In the genomic region with DNA sequence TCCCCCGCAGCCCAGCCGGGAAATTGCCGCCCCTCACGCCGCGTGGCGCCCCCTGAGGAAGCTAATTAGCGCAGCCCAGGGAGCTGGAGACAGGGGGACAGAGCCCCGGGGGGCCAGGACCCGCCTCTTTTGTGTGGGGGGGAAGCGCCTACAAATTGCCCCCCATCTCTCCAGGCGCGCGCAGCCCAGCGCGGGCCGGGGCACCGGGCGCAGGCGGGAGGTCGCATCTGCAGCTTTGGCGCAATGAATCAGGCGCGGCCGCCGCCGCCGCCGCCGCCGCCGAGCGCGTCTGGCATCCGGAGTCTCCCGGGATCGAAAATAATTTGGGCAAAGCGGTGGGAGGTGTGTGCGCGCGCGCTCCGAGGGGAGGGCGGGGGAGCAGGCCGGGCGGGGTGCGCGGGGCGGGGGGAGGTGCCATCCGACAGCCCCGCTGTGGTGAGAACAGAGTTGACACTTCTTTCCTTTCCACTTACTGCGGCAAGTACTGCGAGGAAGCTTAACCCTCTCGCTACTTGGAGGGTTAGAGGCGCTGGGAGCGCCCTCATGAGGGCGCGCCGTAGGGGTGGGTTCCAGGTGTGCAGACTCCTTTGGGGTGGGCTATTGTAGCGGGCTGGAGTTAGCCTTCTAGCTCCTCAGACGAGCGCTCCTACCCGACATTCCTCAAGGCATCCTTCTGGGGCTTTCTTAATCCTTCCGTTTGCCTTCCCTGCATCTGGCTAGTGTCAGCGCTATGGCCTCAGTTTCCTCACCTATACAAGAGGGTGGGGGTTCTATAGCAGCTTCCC, we compare ENCODE assay signal across 8 cellular contexts.
DNase-seq lines count a peak whose midpoint lies in the region; ATAC-seq and TF ChIP-seq lines count a peak whose summit lies in the region.

No MANE protein-coding gene starts in this region.

- no peak for TF ChIP-seq EP300 in ovary (IDR thresholded peaks at IDR 0.05)

- TF ChIP-seq POLR2A in Peyer's patch (IDR thresholded peaks at IDR 0.05) (no peak), ovary (IDR thresholded peaks at IDR 0.05) (no peak), uterus (IDR thresholded peaks at IDR 0.05) (no peak)

- 0 to 2% (median 1%) methylated on average over 40 to 65 of the region's 65 CpGs for WGBS in ovary, 3 donors

- TF ChIP-seq CTCF in Peyer's patch (IDR thresholded peaks at IDR 0.05) (no peak), ovary (IDR thresholded peaks at IDR 0.05) (no peak), uterus (IDR thresholded peaks at IDR 0.05) (no peak)

- ATAC-seq in HG03175 (IDR thresholded peaks at IDR 0.05; ENCODE audit: unreplicated experiment), result peak; percentile 36

- peak overlapping the region in 1 of 4 donors; percentile 67 for H3K27ac ChIP-seq in Peyer's patch
- no peak overlapping the region for H3K27ac ChIP-seq in ovary
- peak overlapping the region; percentile 20 to 33 for H3K27ac ChIP-seq in uterus

- peak overlapping the region; percentile 42 to 61 (median 54) for H3K4me3 ChIP-seq in Peyer's patch
- peak overlapping the region; percentile 34 for H3K4me3 ChIP-seq in ovary
- H3K4me3 ChIP-seq in uterus, result peak overlapping the region; percentile 28 to 36

- H3K36me3 ChIP-seq in Peyer's patch (no peaks in the 10 kb centered on the region), ovary (no peaks in the 10 kb centered on the region), uterus (no peaks in the 10 kb centered on the region)

- H3K4me1 ChIP-seq in Peyer's patch, result peaks cover 0 to 32% (median 23%) of the 10 kb centered on the region in 4 donors
- peaks cover 15% of the 10 kb centered on the region for H3K4me1 ChIP-seq in ovary (ENCODE audit: insufficient read depth)
- peaks cover 0 to 11% of the 10 kb centered on the region in 2 donors for H3K4me1 ChIP-seq in uterus

- DNase-seq in DMS53 treated with DMSO at 0.1 percent for 48 hours (lab: John Stamatoyannopoulos, UW; ENCODE audit: unreplicated experiment) (peak; percentile 21), Peyer's patch (peak in 2 of 3 donors; percentile 36 to 57), glomerular visceral epithelial cell (ENCODE audit: extremely low spot score) (peak; percentile 86), ovary (peak in 4 of 5 donors; percentile 25 to 64 (median 52)), uterus (peak in 1 of 2 donors; percentile 54), middle frontal gyrus (ENCODE audit: extremely low spot score, low spot score) (no peak)
- DNase-seq in activated naive CD4-positive, alpha-beta T cell treated with Interleukin-2 at 50 U/mL for 16 hours, result peak; percentile 59

- H3K27me3 ChIP-seq in Peyer's patch (no peaks in the 10 kb centered on the region), ovary (no peaks in the 10 kb centered on the region), uterus (no peaks in the 10 kb centered on the region)

- intact Hi-C loops in ovary (cut with DNase I) (no loop called here), uterus (cut with DNase I; ENCODE audit: low total_unique reads) (no loop called here)

- H3K9me3 ChIP-seq in Peyer's patch (no peaks in the 10 kb centered on the region), ovary (no peaks in the 10 kb centered on the region), uterus (no peaks in the 10 kb centered on the region)

Comparison
In these comparisons a context has a peak if more than half of its experiments do, and no peak if none do; other contexts are left out.
1. H3K27ac ChIP-seq: peak in uterus (2 of 2); none in ovary (0 of 2).
2. Peak in every context shown above with its lines, with median percentiles within 50 percentile points of each other: H3K4me3 ChIP-seq.